In the genomic region with DNA sequence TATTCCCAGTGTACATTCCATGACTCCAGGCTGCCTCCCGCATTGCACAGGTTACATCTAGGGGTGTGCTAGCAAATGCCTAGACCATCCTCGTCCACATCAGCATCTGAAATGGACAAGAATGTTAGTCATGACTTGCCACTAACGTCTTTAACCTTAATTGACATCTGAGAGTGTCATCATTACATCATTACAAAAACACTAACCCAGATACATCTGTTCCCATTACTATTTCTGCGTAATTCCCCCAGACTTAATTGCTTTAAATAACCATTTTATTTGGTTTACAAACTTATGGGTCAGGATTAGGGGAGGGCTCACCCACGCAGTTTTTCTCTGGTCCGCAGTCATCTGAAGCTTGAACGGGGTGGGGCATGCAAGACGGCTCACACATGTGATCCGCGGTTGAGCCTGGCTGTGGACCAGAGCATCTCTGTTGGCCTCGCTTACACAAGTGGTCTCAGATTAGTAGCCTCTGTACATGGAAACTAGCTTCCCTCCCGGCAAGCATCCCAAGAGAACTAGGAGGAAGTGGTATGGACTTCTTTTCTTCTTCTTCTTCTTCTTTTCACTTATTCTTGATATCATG, we compare ENCODE assay signal across 23 cellular contexts. TPM values are rescaled to one million over a fixed set of nuclear protein-coding genes. Genes with fewer than 3 reads are reported as not detected.
A peak's percentile ranks its signal among the peaks of the same experiment; 100 is the strongest.
DNase-seq lines count a peak whose midpoint lies in the region; ATAC-seq and TF ChIP-seq lines count a peak whose summit lies in the region.
"Had no signal": no experiment of that assay in that cellular context is flagged by ENCODE, and none has a peak within 500 bp of the region (broad histone marks: within the 10 kb centered on the region; RNA-seq: fewer than 3 reads in every experiment).

No MANE protein-coding gene starts in this region.

- peaks cover 19% of the 10 kb centered on the region for H3K27me3 Mint-ChIP-seq in Calu3 (ENCODE audit: unreplicated experiment)

- H3K4me1 Mint-ChIP-seq in Calu3 (ENCODE audit: low read depth, unreplicated experiment), result peaks cover 12% of the 10 kb centered on the region

- intact Hi-C loops in Right ventricle myocardium inferior (cut with DNase I), result no loop called here
- intact Hi-C loops in cardiac septum (cut with DNase I), result no loop called here
- intact Hi-C loops in left ventricle myocardium superior (cut with micrococcal nuclease), result no loop called here
- intact Hi-C loops in Calu3 (cut with micrococcal nuclease; ENCODE audit: unreplicated experiment), result no loop called here

- no peak overlapping the region for H3K27ac Mint-ChIP-seq in Calu3 (ENCODE audit: unreplicated experiment)

- BruUV-seq in Calu3 (replicated peaks; lab: Mats Ljungman, UMichigan), result no TSS peak

- no peak for TF ChIP-seq CTCF in Calu3 (IDR thresholded peaks at IDR 0.05; ENCODE audit: unreplicated experiment)

- no peaks in the 10 kb centered on the region for H3K9me3 Mint-ChIP-seq in Calu3 (ENCODE audit: low read depth, unreplicated experiment)
- H3K9me3 Mint-ChIP-seq: activated T-helper 1 cell treated with anti-CD3 and anti-CD28 coated beads, Interleukin-12 subunit alpha, Interleukin-12 subunit beta, Interleukin-2, Interleukin-4 antibody, amounts not matched to agents 30 ng/mL and 10 ng/mL and 1 ng/mL, durations not matched to agents 14 hours and 24 hours and 36 hours had no signal

- CTCF ChIA-PET in Calu3 (lab: Charles Lee), result no interaction called here

- DNase-seq in Right ventricle myocardium inferior (ENCODE audit: missing footprints) (peak; percentile 64), cardiac septum (ENCODE audit: low spot score) (no peak), RPMI7951 (ENCODE audit: low read depth) (peak; percentile 24), left ventricle myocardium superior (peak; percentile 42), NCI-H226 (no peak), ureter (ENCODE audit: low spot score) (no peak), Calu3 (no peak)
- DNase-seq: ACHN; activated CD4-positive, CD25-positive, alpha-beta regulatory T cell; activated CD8-positive, alpha-beta memory T cell treated with anti-CD3 and anti-CD28 coated beads for 24 hours; activated naive CD8-positive, alpha-beta T cell treated with anti-CD3 and anti-CD28 coated beads for 36 hours; CD4-positive, alpha-beta memory T cell; colonic mucosa; head of caudate nucleus; NCI-H1694 treated with DMSO at 0.1 percent for 48 hours; occipital lobe; PC-9; retina; substantia nigra had no signal

- ATAC-seq in Right ventricle myocardium inferior, result no peak
- peak; percentile 39 for ATAC-seq in left ventricle myocardium superior
- ATAC-seq in HG03457 (IDR thresholded peaks at IDR 0.05; ENCODE audit: unreplicated experiment), result no peak

- no peak overlapping the region for H3K4me3 Mint-ChIP-seq in Calu3 (ENCODE audit: low read depth, unreplicated experiment)
- H3K4me3 Mint-ChIP-seq: brain had no signal

- no peaks in the 10 kb centered on the region for H3K36me3 Mint-ChIP-seq in Calu3 (ENCODE audit: insufficient read depth, unreplicated experiment)
- H3K36me3 Mint-ChIP-seq: brain; CD4-positive, alpha-beta memory T cell had no signal

RNA-seq across cellular contexts. Expression of gene KL, which starts 15.9 kb away (rescaled TPM):
- total RNA-seq in Right ventricle myocardium inferior (1.5 TPM), cardiac septum (1.9 TPM), left ventricle myocardium superior (2.1 TPM), ureter (3.6 TPM), Calu3 (2022) (0.52 and 0.83 TPM in 2 replicates)
- not detected in 2 replicates for total RNA-seq in RPMI7951 (2014; rRNA removed; shearing (Covaris generic))
- total RNA-seq: SJSA1 had no signal

Comparison
In these comparisons a context has a peak if more than half of its experiments do, and no peak if none do; other contexts are left out.
1. DNase-seq: peak in Right ventricle myocardium inferior (single experiment), RPMI7951 (single experiment) and left ventricle myocardium superior (single experiment); none in cardiac septum (single experiment), NCI-H226 (single experiment), ureter (single experiment) and Calu3 (single experiment).